In the genomic region with DNA sequence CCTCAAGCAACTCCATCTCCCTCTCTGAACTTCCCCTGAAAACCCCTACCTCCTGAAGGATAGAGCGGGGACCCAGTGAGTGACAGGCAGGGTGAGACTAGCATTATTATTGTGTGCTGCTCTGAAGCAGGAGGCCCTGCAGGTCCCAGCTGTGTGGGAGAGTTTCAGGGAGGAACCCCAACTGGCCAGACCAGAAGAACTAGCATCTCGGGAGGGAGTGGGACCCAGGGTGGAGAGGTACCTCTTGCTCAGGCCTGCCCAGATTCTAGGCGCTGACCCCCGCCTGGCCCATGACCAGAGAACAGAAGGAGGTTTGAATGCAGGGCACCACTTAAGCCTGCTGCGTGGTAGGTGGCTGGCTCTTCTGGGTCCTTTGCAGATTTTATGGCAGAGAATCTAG, we compare ENCODE assay signal across 1 cellular context.
TF ChIP-seq lines count a peak whose summit lies in the region.

No MANE protein-coding gene starts in this region.

TF ChIP-seq in IMR-90, 13 proteins besides CTCF, POLR2A, EP300 and RAD21 (continued from another document):
- TF ChIP-seq NFE2L2 (IDR thresholded peaks at IDR 0.05; ENCODE audit: low read depth, low read length), result no peak
- TF ChIP-seq MAZ (IDR thresholded peaks at IDR 0.05; ENCODE audit: borderline replicate concordance, low read depth, low read length), result no peak
- TF ChIP-seq, protein P1, sequence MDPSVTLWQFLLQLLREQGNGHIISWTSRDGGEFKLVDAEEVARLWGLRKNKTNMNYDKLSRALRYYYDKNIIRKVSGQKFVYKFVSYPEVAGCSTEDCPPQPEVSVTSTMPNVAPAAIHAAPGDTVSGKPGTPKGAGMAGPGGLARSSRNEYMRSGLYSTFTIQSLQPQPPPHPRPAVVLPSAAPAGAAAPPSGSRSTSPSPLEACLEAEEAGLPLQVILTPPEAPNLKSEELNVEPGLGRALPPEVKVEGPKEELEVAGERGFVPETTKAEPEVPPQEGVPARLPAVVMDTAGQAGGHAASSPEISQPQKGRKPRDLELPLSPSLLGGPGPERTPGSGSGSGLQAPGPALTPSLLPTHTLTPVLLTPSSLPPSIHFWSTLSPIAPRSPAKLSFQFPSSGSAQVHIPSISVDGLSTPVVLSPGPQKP (IDR thresholded peaks at IDR 0.05; ENCODE audit: borderline replicate concordance, low read depth, low read length), result no peak
- TF ChIP-seq MAFK (IDR thresholded peaks at IDR 0.05; ENCODE audit: low read depth, low read length), result no peak
- no peak for TF ChIP-seq RFX5 (IDR thresholded peaks at IDR 0.05; ENCODE audit: low read depth, low read length)
- TF ChIP-seq, protein P2, sequence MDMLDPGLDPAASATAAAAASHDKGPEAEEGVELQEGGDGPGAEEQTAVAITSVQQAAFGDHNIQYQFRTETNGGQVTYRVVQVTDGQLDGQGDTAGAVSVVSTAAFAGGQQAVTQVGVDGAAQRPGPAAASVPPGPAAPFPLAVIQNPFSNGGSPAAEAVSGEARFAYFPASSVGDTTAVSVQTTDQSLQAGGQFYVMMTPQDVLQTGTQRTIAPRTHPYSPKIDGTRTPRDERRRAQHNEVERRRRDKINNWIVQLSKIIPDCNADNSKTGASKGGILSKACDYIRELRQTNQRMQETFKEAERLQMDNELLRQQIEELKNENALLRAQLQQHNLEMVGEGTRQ (IDR thresholded peaks at IDR 0.05; ENCODE audit: low read depth, low read length), result no peak
- TF ChIP-seq RCOR1 (IDR thresholded peaks at IDR 0.05; ENCODE audit: insufficient replicate concordance, low read length), result no peak
- no peak for TF ChIP-seq FOS (IDR thresholded peaks at IDR 0.05; ENCODE audit: low read depth, low read length)
- TF ChIP-seq SMC3 (IDR thresholded peaks at IDR 0.05; ENCODE audit: low read depth, low read length), result no peak
- no peak for TF ChIP-seq BHLHE40 (IDR thresholded peaks at IDR 0.05; ENCODE audit: low read depth, low read length)
- no peak for TF ChIP-seq CHD1 (IDR thresholded peaks at IDR 0.05; ENCODE audit: low read depth, low read length)
